In genomic region chr3:107429330-107430181, GRCh38 we compare ENCODE assay signal across 8 cellular contexts. TPM values are rescaled to one million over a fixed set of nuclear protein-coding genes. Genes with fewer than 3 reads are reported as not detected.
A peak's percentile ranks its signal among the peaks of the same experiment; 100 is the strongest.
DNase-seq lines count a peak whose midpoint lies in the region; ATAC-seq and TF ChIP-seq lines count a peak whose summit lies in the region.

No MANE protein-coding gene starts in this region.

- no peaks in the 10 kb centered on the region for H3K36me3 Mint-ChIP-seq in memory B cell

- no peaks in the 10 kb centered on the region for H3K36me3 ChIP-seq in BE2C
- no peaks in the 10 kb centered on the region for H3K36me3 ChIP-seq in endocrine pancreas (ENCODE audit: control insufficient read depth, insufficient read depth, low read length)

- no peaks in the 10 kb centered on the region for H3K9me3 Mint-ChIP-seq in memory B cell

- H3K4me1 ChIP-seq in BE2C (no peaks in the 10 kb centered on the region), endocrine pancreas (ENCODE audit: control insufficient read depth, insufficient read depth, low read length) (no peaks in the 10 kb centered on the region)

- H3K27me3 Mint-ChIP-seq in memory B cell, result no peaks in the 10 kb centered on the region

- peak overlapping the region; percentile 52 for H3K4me3 ChIP-seq in BE2C (ENCODE audit: low read depth, low read length)
- peak overlapping the region; percentile 68 for H3K4me3 ChIP-seq in endocrine pancreas (ENCODE audit: control insufficient read depth, insufficient read depth, low read length)

- TF ChIP-seq CTCF in BE2C (IDR thresholded peaks at IDR 0.05; ENCODE audit: low read depth, low read length), result peak; percentile 91

- no peaks in the 10 kb centered on the region for H3K27me3 ChIP-seq in BE2C
- H3K27me3 ChIP-seq in endocrine pancreas (ENCODE audit: control insufficient read depth, insufficient read depth, low read length), result no peaks in the 10 kb centered on the region

- H3K9ac ChIP-seq in endocrine pancreas (ENCODE audit: control insufficient read depth, insufficient read depth, low read length), result no peak overlapping the region

- H3K9me3 ChIP-seq in BE2C (no peaks in the 10 kb centered on the region), endocrine pancreas (ENCODE audit: control insufficient read depth, low read length) (no peaks in the 10 kb centered on the region)

- peak; percentile 81 for DNase-seq in BE2C
- peak; percentile 67 for DNase-seq in NCI-H69 (lab: John Stamatoyannopoulos, UW)
- DNase-seq in activated CD8-positive, alpha-beta memory T cell treated with anti-CD3 and anti-CD28 coated beads for 24 hours, result peak; percentile 82
- DNase-seq in memory B cell (ENCODE audit: low spot score in 2 of 2), result peak; percentile 60 to 69
- peak; percentile 37 for DNase-seq in stimulated activated CD8-positive, alpha-beta memory T cell treated with anti-CD3 and anti-CD28 coated beads, Interleukin-12 subunit alpha, Interleukin-12 subunit beta, amount 100 ng/mL, for 4 hours (ENCODE audit: low read depth)

- peaks cover 28% of the 10 kb centered on the region for H3K4me1 Mint-ChIP-seq in memory B cell

- peak; percentile 48 for ATAC-seq in GM19023 (IDR thresholded peaks at IDR 0.05; ENCODE audit: unreplicated experiment)
- peak; percentile 53 for ATAC-seq in HG03139 (IDR thresholded peaks at IDR 0.05; ENCODE audit: unreplicated experiment)
- peak; percentile 57 for ATAC-seq in memory B cell (ENCODE audit: low read depth)

- peak overlapping the region; percentile 89 for H3K4me3 Mint-ChIP-seq in memory B cell

- peak overlapping the region; percentile 35 for H3K27ac Mint-ChIP-seq in memory B cell

RNA-seq across cellular contexts. Expression of gene CCDC54, which starts 52.3 kb away (rescaled TPM):
- polyA plus RNA-seq in BE2C (2012; ENCODE audit: insufficient read depth, insufficient read length, low read depth), result not detected

Comparison
In these comparisons a context has a peak if more than half of its experiments do, and no peak if none do; other contexts are left out.
1. Peak in every context shown above with its lines: DNase-seq, ATAC-seq and H3K4me3 ChIP-seq.